ENCODE assay signal across 8 cellular contexts in the genomic region with DNA sequence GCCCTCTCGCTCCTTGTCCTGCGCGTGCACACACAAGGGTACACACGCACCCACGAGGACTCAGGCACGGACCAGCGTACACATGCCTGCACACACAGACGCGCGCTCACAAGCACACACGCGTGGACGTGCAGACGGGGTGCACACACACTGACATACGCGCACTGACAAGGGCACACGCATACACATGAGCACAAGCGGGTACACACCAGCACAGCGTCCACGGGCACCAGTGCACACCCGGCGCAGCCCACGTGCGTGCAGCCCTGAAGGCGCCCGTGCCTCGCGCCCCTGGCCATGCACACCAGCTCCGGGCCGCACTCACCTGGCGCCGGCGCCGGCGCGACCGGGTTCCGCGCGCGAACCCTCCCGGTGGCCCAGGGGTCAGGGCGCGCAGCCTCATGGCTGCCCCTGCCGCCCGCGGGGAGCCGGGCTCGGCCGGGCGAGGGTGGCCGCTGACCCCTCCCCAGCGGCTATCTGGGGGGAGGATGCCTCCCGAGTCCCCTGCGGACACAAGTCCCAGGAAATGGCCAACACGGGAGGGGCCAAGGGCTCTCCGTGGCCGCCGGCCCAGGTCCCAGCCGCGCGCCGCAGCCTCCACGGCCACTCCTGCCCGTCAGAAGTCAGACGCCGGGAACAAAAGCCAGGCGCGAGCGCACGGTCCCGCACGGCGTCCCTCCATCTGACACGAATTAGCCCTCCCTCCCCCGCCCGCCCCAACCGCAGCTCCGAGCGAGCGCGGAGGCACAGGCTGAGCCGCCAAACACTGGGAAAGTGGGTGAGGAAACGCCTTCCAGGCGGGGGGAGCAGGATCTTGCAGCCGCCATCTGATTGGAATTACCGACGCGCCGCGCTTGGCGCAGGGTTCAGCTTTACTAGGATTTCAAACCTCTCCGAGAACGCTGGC. TPM values are rescaled to one million over a fixed set of nuclear protein-coding genes. Genes with fewer than 3 reads are reported as not detected.
DNase-seq lines count a peak whose midpoint lies in the region; ATAC-seq and TF ChIP-seq lines count a peak whose summit lies in the region.

No MANE protein-coding gene starts in this region.

- H3K27ac ChIP-seq in heart right ventricle, result peak overlapping the region in 4 of 10 donors; percentile 33 to 58 (median 43)

- BruUV-seq in Caco-2 (replicated peaks; lab: Mats Ljungman, UMichigan), result no TSS peak

- H3K9me3 ChIP-seq in Caco-2 (peaks cover 7% of the 10 kb centered on the region; the same call in 1 of the 2 replicates), heart right ventricle (no peaks in the 10 kb centered on the region)

- peaks cover 89% of the 10 kb centered on the region for H3K36me3 Mint-ChIP-seq in Caco-2 (ENCODE audit: insufficient read depth, unreplicated experiment)
- no peaks in the 10 kb centered on the region for H3K36me3 Mint-ChIP-seq in activated T-cell treated with anti-CD3 and anti-CD28 coated beads, Interleukin-2, amount 50 U/mL, for 4 hours (ENCODE audit: insufficient read depth)
- H3K36me3 Mint-ChIP-seq in activated CD4-positive, alpha-beta T cell treated with anti-CD3 and anti-CD28 coated beads, Interleukin-2, amount 10 ng/mL, durations not matched to agents 7 days and 5 days (ENCODE audit: low read depth), result no peaks in the 10 kb centered on the region

- peak; percentile 54 to 76 (median 65) for ATAC-seq in heart right ventricle
- no peak for ATAC-seq in activated T-cell treated with anti-CD3 and anti-CD28 coated beads, Interleukin-2, amount 50 U/mL, for 4 hours

- POLR2A ChIA-PET in Caco-2 (lab: Charles Lee), result no interaction called here
- POLR2A ChIA-PET in activated CD4-positive, alpha-beta T cell treated with anti-CD3 and anti-CD28 coated beads, Interleukin-2, amount 10 ng/mL, durations not matched to agents 7 days and 5 days (lab: Charles Lee), result no interaction called here

- H3K27me3 Mint-ChIP-seq in Caco-2 (ENCODE audit: insufficient read depth, unreplicated experiment), result no peaks in the 10 kb centered on the region
- H3K27me3 Mint-ChIP-seq in activated T-cell treated with anti-CD3 and anti-CD28 coated beads, Interleukin-2, amount 50 U/mL, for 4 hours (ENCODE audit: low read depth), result peaks cover 12% of the 10 kb centered on the region
- peaks cover 21% of the 10 kb centered on the region for H3K27me3 Mint-ChIP-seq in activated CD4-positive, alpha-beta T cell treated with anti-CD3 and anti-CD28 coated beads, Interleukin-2, amount 10 ng/mL, durations not matched to agents 7 days and 5 days

- no peak for TF ChIP-seq CTCF in Caco-2 (IDR thresholded peaks at IDR 0.05; ENCODE audit: insufficient read depth in 1 of 2, low read depth in 1 of 2, low read length in 1 of 2, severe bottlenecking in 1 of 2, unreplicated experiment in 1 of 2)
- no peak for TF ChIP-seq CTCF in WI38 (IDR thresholded peaks at IDR 0.05; ENCODE audit: low read depth, low read length)
- TF ChIP-seq CTCF in heart right ventricle (IDR thresholded peaks at IDR 0.05), result no peak

- H3K9me3 Mint-ChIP-seq in Caco-2 (ENCODE audit: unreplicated experiment), result no peaks in the 10 kb centered on the region
- H3K9me3 Mint-ChIP-seq in activated T-cell treated with anti-CD3 and anti-CD28 coated beads, Interleukin-2, amount 50 U/mL, for 4 hours, result no peaks in the 10 kb centered on the region
- H3K9me3 Mint-ChIP-seq in activated CD4-positive, alpha-beta T cell treated with anti-CD3 and anti-CD28 coated beads, Interleukin-2, amount 10 ng/mL, durations not matched to agents 7 days and 5 days, result no peaks in the 10 kb centered on the region

- no peak for DNase-seq in Caco-2
- DNase-seq in heart right ventricle, result peak; percentile 36 to 61
- peak; percentile 88 for DNase-seq in posterior vena cava (ENCODE audit: low spot score)
- no peak for DNase-seq in activated T-cell treated with anti-CD3 and anti-CD28 coated beads, Interleukin-2, amount 50 U/mL, for 4 hours
- no peak for DNase-seq in activated CD4-positive, alpha-beta T cell treated with anti-CD3 and anti-CD28 coated beads, Interleukin-2, amount 10 ng/mL, durations not matched to agents 7 days and 5 days
- DNase-seq in HPDE6-E6E7 (ENCODE audit: extremely low spot score), result no peak
- no peak for DNase-seq in kidney glomerular epithelial cell (lab: John Stamatoyannopoulos, UW)

- H3K4me3 ChIP-seq in Caco-2 (ENCODE audit: low read depth, low read length) (no peak overlapping the region), WI38 (ENCODE audit: low read depth, low read length) (peak overlapping the region; percentile 38), heart right ventricle (peak overlapping the region; percentile 46 to 63 (median 56))

- H3K27me3 ChIP-seq in Caco-2 (replicated peaks; ENCODE audit: control insufficient read depth, insufficient read depth, low read length) (no peaks in the 10 kb centered on the region), heart right ventricle (peaks cover 0 to 17% (median 0%) of the 10 kb centered on the region in 7 donors)

- H3K4me1 ChIP-seq in Caco-2 (peaks cover 79% of the 10 kb centered on the region), heart right ventricle (peaks cover 2 to 60% (median 9%) of the 10 kb centered on the region in 9 donors)

- H3K4me1 Mint-ChIP-seq in Caco-2 (ENCODE audit: low read depth, unreplicated experiment), result peaks cover 54% of the 10 kb centered on the region
- H3K4me1 Mint-ChIP-seq in activated T-cell treated with anti-CD3 and anti-CD28 coated beads, Interleukin-2, amount 50 U/mL, for 4 hours (ENCODE audit: low read depth), result no peaks in the 10 kb centered on the region
- H3K4me1 Mint-ChIP-seq in activated CD4-positive, alpha-beta T cell treated with anti-CD3 and anti-CD28 coated beads, Interleukin-2, amount 10 ng/mL, durations not matched to agents 7 days and 5 days, result no peaks in the 10 kb centered on the region

- H3K27ac Mint-ChIP-seq in Caco-2 (ENCODE audit: unreplicated experiment), result peak overlapping the region; percentile 75
- H3K27ac Mint-ChIP-seq in activated CD4-positive, alpha-beta T cell treated with anti-CD3 and anti-CD28 coated beads, Interleukin-2, amount 10 ng/mL, durations not matched to agents 7 days and 5 days, result no peak overlapping the region

- H3K36me3 ChIP-seq in Caco-2 (ENCODE audit: control insufficient read depth, insufficient read depth, low read length) (peaks cover 2% of the 10 kb centered on the region), heart right ventricle (no peaks in the 10 kb centered on the region)

- CTCF ChIA-PET in Caco-2 (lab: Charles Lee), result no interaction called here
- CTCF ChIA-PET in activated CD4-positive, alpha-beta T cell treated with anti-CD3 and anti-CD28 coated beads, Interleukin-2, amount 10 ng/mL, durations not matched to agents 7 days and 5 days (lab: Charles Lee), result no interaction called here

- peak overlapping the region; percentile 55 for H3K4me3 Mint-ChIP-seq in Caco-2 (ENCODE audit: unreplicated experiment)
- no peak overlapping the region for H3K4me3 Mint-ChIP-seq in activated T-cell treated with anti-CD3 and anti-CD28 coated beads, Interleukin-2, amount 50 U/mL, for 4 hours
- no peak overlapping the region for H3K4me3 Mint-ChIP-seq in activated CD4-positive, alpha-beta T cell treated with anti-CD3 and anti-CD28 coated beads, Interleukin-2, amount 10 ng/mL, durations not matched to agents 7 days and 5 days

- intact Hi-C loops in Caco-2 (cut with micrococcal nuclease; ENCODE audit: unreplicated experiment), result loop anchor here (5.0 kb wide), 1 partner anchor 280 kb away; no protein-coding TSS in a partner anchor
- intact Hi-C loops in heart right ventricle (cut with DNase I), result loop anchor here in 1 of 10 donors (2.0 kb wide), 1 partner anchor 46 kb away; the partner anchor contains the start of gene TNS3
- intact Hi-C loops in posterior vena cava (cut with DNase I), result no loop called here

- 24 to 27% methylated on average over 84 to 94 of the region's 94 CpGs for WGBS in heart right ventricle, 2 donors

RNA-seq across cellular contexts. Expression of gene TNS3, which starts 45.0 kb away (rescaled TPM):
- total RNA-seq in Caco-2 (2022) (252 and 263 TPM in 2 replicates), heart right ventricle (10 to 100 TPM; 29.9 to 74.2 (median 35.6) TPM), posterior vena cava (10 to 100 TPM; 64.8 to 69.3 TPM)
- polyA plus RNA-seq in heart right ventricle, result 10 to 100 TPM in 1 of 2 donors, 1 to 10 TPM in 1; 6.7 to 14.3 TPM
- total RNA-seq in activated T-cell treated with anti-CD3 and anti-CD28 coated beads, Interleukin-2, amount 50 U/mL, for 4 hours, result 1 to 10 TPM; 2.6 to 3.4 (median 3.2) TPM
- total RNA-seq in activated CD4-positive, alpha-beta T cell treated with anti-CD3 and anti-CD28 coated beads, Interleukin-2, amount 10 ng/mL, durations not matched to agents 7 days and 5 days, result not detected

Comparison
In these comparisons a context has a peak if more than half of its experiments do, and no peak if none do; other contexts are left out.
1. DNase-seq: peak in heart right ventricle (2 of 2) and posterior vena cava (single experiment); none in Caco-2 (0 of 2), activated T-cell treated with anti-CD3 and anti-CD28 coated beads, Interleukin-2, amount 50 U/mL, for 4 hours (single experiment), activated CD4-positive, alpha-beta T cell treated with anti-CD3 and anti-CD28 coated beads, Interleukin-2, amount 10 ng/mL, durations not matched to agents 7 days and 5 days (single experiment), HPDE6-E6E7 (single experiment) and kidney glomerular epithelial cell (single experiment).
2. ATAC-seq: peak in heart right ventricle (8 of 8); none in activated T-cell treated with anti-CD3 and anti-CD28 coated beads, Interleukin-2, amount 50 U/mL, for 4 hours (0 of 2).
3. RNA of gene TNS3, which starts 45.0 kb away (total RNA-seq): 252 to 263 TPM in Caco-2, 64.8 to 69.3 TPM in posterior vena cava and 29.9 to 74.2 TPM in heart right ventricle; 2.6 to 3.4 TPM in activated T-cell treated with anti-CD3 and anti-CD28 coated beads, Interleukin-2, amount 50 U/mL, for 4 hours and not detected in activated CD4-positive, alpha-beta T cell treated with anti-CD3 and anti-CD28 coated beads, Interleukin-2, amount 10 ng/mL, durations not matched to agents 7 days and 5 days; every median in the first group is over 4 times any median in the second.